Comparison of ENCODE assay signal across 11 cellular contexts in genomic region chr19:18461471-18461870, GRCh38. TPM values are rescaled to one million over a fixed set of nuclear protein-coding genes. Genes with fewer than 3 reads are reported as not detected.
A peak's percentile ranks its signal among the peaks of the same experiment; 100 is the strongest.
DNase-seq lines count a peak whose midpoint lies in the region; ATAC-seq and TF ChIP-seq lines count a peak whose summit lies in the region.
"Had no signal": no experiment of that assay in that cellular context is flagged by ENCODE, and none has a peak within 500 bp of the region (broad histone marks: within the 10 kb centered on the region; RNA-seq: fewer than 3 reads in every experiment).

No MANE protein-coding gene starts in this region.

- no peaks in the 10 kb centered on the region for H3K27me3 Mint-ChIP-seq in central memory CD8-positive, alpha-beta T cell

- 93% methylated on average over 22 of the region's 22 CpGs for WGBS in right cardiac atrium
- no CpG with 5 or more reads among the region's 22 CpGs for WGBS in neuronal stem cell (ENCODE audit: extremely low coverage in 2 of 2, insufficient read length in 2 of 2, insufficient replicate concordance in 1 of 2), 2 donors

- H2AFZ ChIP-seq in neuronal stem cell (ENCODE audit: low read length), result no peak overlapping the region

- H2AK5ac ChIP-seq in neuronal stem cell (ENCODE audit: low read depth, low read length), result peak overlapping the region; percentile 56

- no peak overlapping the region for H3K4me2 ChIP-seq in neuronal stem cell (ENCODE audit: insufficient read depth, low read length, poor library complexity, severe bottlenecking)

- no peak for TF ChIP-seq POLR2A in vagina (IDR thresholded peaks at IDR 0.05)

- H2BK15ac ChIP-seq in neuronal stem cell (ENCODE audit: low read length), result no peak overlapping the region

- no peak overlapping the region for H3K14ac ChIP-seq in neuronal stem cell (ENCODE audit: low read length)

- H3K27me3 ChIP-seq in right cardiac atrium (ENCODE audit: control insufficient read depth, insufficient read depth) (no peaks in the 10 kb centered on the region), neuronal stem cell (ENCODE audit: control insufficient read depth in 3 of 3, insufficient read depth in 3 of 3, low read depth in 1 of 3, low read length in 3 of 3) (peaks cover 0 to 2% (median 0%) of the 10 kb centered on the region in 3 experiments), vagina (no peaks in the 10 kb centered on the region)

- no peak overlapping the region for H3K27ac ChIP-seq in right cardiac atrium (ENCODE audit: low read length)
- H3K27ac ChIP-seq in neuronal stem cell (replicated peaks; ENCODE audit: low read length), result no peak overlapping the region
- peak overlapping the region; percentile 76 for H3K27ac ChIP-seq in vagina
- H3K27ac ChIP-seq: HL-60 had no signal

- peak overlapping the region; percentile 59 for H3K23ac ChIP-seq in neuronal stem cell (ENCODE audit: low read depth, low read length, poor library complexity)

- H2BK12ac ChIP-seq in neuronal stem cell (ENCODE audit: low read length), result peak overlapping the region; percentile 79

- H3K4ac ChIP-seq in neuronal stem cell (ENCODE audit: low read length), result peak overlapping the region; percentile 78

- ATAC-seq in left ventricle myocardium superior, result no peak
- no peak for ATAC-seq in right cardiac atrium
- no peak for ATAC-seq in central memory CD8-positive, alpha-beta T cell (replicated peaks; ENCODE audit: extremely low read depth, poor library complexity, severe bottlenecking)

- H3K9ac ChIP-seq in neuronal stem cell (ENCODE audit: low read depth, low read length, poor library complexity), result peak overlapping the region; percentile 17

- no peak overlapping the region for H2BK120ac ChIP-seq in neuronal stem cell (ENCODE audit: low read depth, low read length)

- H3K4me3 ChIP-seq in right cardiac atrium (ENCODE audit: low read length) (no peak overlapping the region), neuronal stem cell (ENCODE audit: low read length in 2 of 2) (no peak overlapping the region), vagina (no peak overlapping the region)

- no peaks in the 10 kb centered on the region for H3K9me3 ChIP-seq in right cardiac atrium (ENCODE audit: control insufficient read depth, low read length)
- H3K9me3 ChIP-seq in neuronal stem cell (replicated peaks in 1 of 2; ENCODE audit: control insufficient read depth in 2 of 2, insufficient read depth in 1 of 2, low read depth in 1 of 2, low read length in 2 of 2), result no peaks in the 10 kb centered on the region
- no peaks in the 10 kb centered on the region for H3K9me3 ChIP-seq in vagina

- H3K36me3 Mint-ChIP-seq in central memory CD8-positive, alpha-beta T cell (ENCODE audit: insufficient read depth), result peaks cover 47% of the 10 kb centered on the region

- peak overlapping the region; percentile 7 for H3K18ac ChIP-seq in neuronal stem cell (ENCODE audit: low read length)

- intact Hi-C loops in left ventricle myocardium superior (cut with micrococcal nuclease), result loop anchor here (10.0 kb wide), 1 partner anchor 53 kb away; no protein-coding TSS in a partner anchor
- intact Hi-C loops in right cardiac atrium (cut with DNase I), result loop anchor here in 3 of 4 donors (10.0 kb wide), 4 partner anchors 53 to 123 kb away; partner anchors contain the start of genes ELL (in 1 of the 3) and REX1BD (in 1 of the 3)
- intact Hi-C loops in vagina (cut with DNase I), result loop anchor here (10.0 kb wide), 2 partner anchors 53 to 383 kb away; no protein-coding TSS in a partner anchor

- H3K9me3 Mint-ChIP-seq in central memory CD8-positive, alpha-beta T cell, result no peaks in the 10 kb centered on the region

- H3K4me1 ChIP-seq in right cardiac atrium (ENCODE audit: control insufficient read depth, insufficient read depth, low read length) (peaks cover 22% of the 10 kb centered on the region), neuronal stem cell (ENCODE audit: control insufficient read depth in 2 of 2, insufficient read depth in 1 of 2, low read depth in 1 of 2, low read length in 2 of 2) (peaks cover 7 to 14% of the 10 kb centered on the region in 2 donors), vagina (peaks cover 60% of the 10 kb centered on the region)

- peak overlapping the region; percentile 31 for H4K8ac ChIP-seq in neuronal stem cell (ENCODE audit: low read depth, low read length)

- H3K4me3 Mint-ChIP-seq in central memory CD8-positive, alpha-beta T cell, result no peak overlapping the region

- peaks cover 22 to 34% of the 10 kb centered on the region in 2 donors for H3K36me3 ChIP-seq in neuronal stem cell (replicated peaks in 1 of 2; ENCODE audit: control insufficient read depth in 2 of 2, insufficient read depth in 2 of 2, low read length in 2 of 2)
- peaks cover 0 to 15% of the 10 kb centered on the region in 2 donors for H3K36me3 ChIP-seq in vagina

- TF ChIP-seq CTCF in vagina (IDR thresholded peaks at IDR 0.05), result no peak

- no peak overlapping the region for H4K91ac ChIP-seq in neuronal stem cell (ENCODE audit: low read depth, low read length, poor library complexity)

- H3K27ac Mint-ChIP-seq in central memory CD8-positive, alpha-beta T cell (ENCODE audit: low read depth), result peak overlapping the region; percentile 76

- H2BK5ac ChIP-seq in neuronal stem cell (ENCODE audit: low read length), result no peak overlapping the region

- H3K4me1 Mint-ChIP-seq in central memory CD8-positive, alpha-beta T cell, result peaks cover 24% of the 10 kb centered on the region

- DNase-seq in left ventricle myocardium superior, result peak; percentile 42
- no peak for DNase-seq in right cardiac atrium
- DNase-seq in central memory CD8-positive, alpha-beta T cell (ENCODE audit: low spot score in 2 of 2), result no peak
- DNase-seq in neuronal stem cell (ENCODE audit: low spot score), result no peak
- DNase-seq in vagina (ENCODE audit: extremely low spot score in 2 of 2), result no peak
- no peak for DNase-seq in hepatic stellate cell (ENCODE audit: low spot score)
- no peak for DNase-seq in DMS53 (lab: John Stamatoyannopoulos, UW)
- DNase-seq in NCI-H1105 (lab: John Stamatoyannopoulos, UW), result no peak
- DNase-seq: NCI-H1436 treated with DMSO at 0.1 percent for 48 hours, occipital lobe had no signal

- peaks cover 2% of the 10 kb centered on the region for H3K79me1 ChIP-seq in neuronal stem cell (ENCODE audit: low read depth, low read length)

RNA-seq across cellular contexts. Expression of gene ISYNA1, which starts 23.5 kb away (rescaled TPM):
- total RNA-seq in left ventricle myocardium superior (24.4 TPM), right cardiac atrium (10 to 100 TPM; 36.9 to 55.4 (median 45.3) TPM), vagina (57.5 TPM)
- 50.7 TPM for polyA plus RNA-seq in right cardiac atrium
- 318 TPM for polyA plus RNA-seq in neuronal stem cell (2013, experiment 1 of 2)
- polyA plus RNA-seq in neuronal stem cell (2013, experiment 2 of 2), result 304 TPM

RNA-seq across cellular contexts. Expression of gene SSBP4, which starts 42.3 kb away (rescaled TPM):
- total RNA-seq in left ventricle myocardium superior, result 36.4 TPM
- total RNA-seq in right cardiac atrium, result 10 to 100 TPM; 32.7 to 40.0 (median 37.8) TPM
- polyA plus RNA-seq in right cardiac atrium, result 36.2 TPM
- 66.8 TPM for polyA plus RNA-seq in neuronal stem cell (2013, experiment 1 of 2)
- polyA plus RNA-seq in neuronal stem cell (2013, experiment 2 of 2), result 64.3 TPM
- 72.7 TPM for total RNA-seq in vagina
